10 cellular contexts compared by ENCODE assay signal in genomic region chr1:205629751-205630150, GRCh38. TPM values are rescaled to one million over a fixed set of nuclear protein-coding genes. Genes with fewer than 3 reads are reported as not detected.
DNase-seq lines count a peak whose midpoint lies in the region; ATAC-seq, FAIRE-seq and TF ChIP-seq lines count a peak whose summit lies in the region.
"Had no signal": no experiment of that assay in that cellular context is flagged by ENCODE, and none has a peak within 500 bp of the region (broad histone marks: within the 10 kb centered on the region; RNA-seq: fewer than 3 reads in every experiment).

No MANE protein-coding gene starts in this region.

- CTCF ChIA-PET in activated CD8-positive, alpha-beta T cell treated with anti-CD3 and anti-CD28 coated beads, Interleukin-2, amount 10 ng/mL, durations not matched to agents 7 days and 5 days (lab: Charles Lee), result interaction anchor here (1.5 to 9.9 kb wide), 4 partner anchors 28 to 152 kb away, joined by 3 to 364 read pairs (median 94); no protein-coding TSS in a partner anchor

- peaks cover 49% of the 10 kb centered on the region for H3K4me1 Mint-ChIP-seq in activated T-cell treated with anti-CD3 and anti-CD28 coated beads, Interleukin-2, amount 50 U/mL, for 4 hours (ENCODE audit: low read depth)
- peaks cover 57% of the 10 kb centered on the region for H3K4me1 Mint-ChIP-seq in activated CD8-positive, alpha-beta T cell treated with anti-CD3 and anti-CD28 coated beads, Interleukin-2, amount 10 ng/mL, durations not matched to agents 7 days and 5 days (ENCODE audit: low read depth)

- no peaks in the 10 kb centered on the region for H3K9me3 ChIP-seq in iPS-18a (ENCODE audit: control insufficient read depth, low read depth, low read length)
- H3K9me3 ChIP-seq: tibial artery had no signal

- no peak for FAIRE-seq in GM12892 (lab: Jason Lieb, UNC)

- ATAC-seq in activated T-cell treated with anti-CD3 and anti-CD28 coated beads, Interleukin-2, amount 50 U/mL, for 4 hours, result no peak
- no peak for ATAC-seq in activated CD8-positive, alpha-beta T cell treated with anti-CD3 and anti-CD28 coated beads, Interleukin-2, amount 10 ng/mL, durations not matched to agents 7 days and 5 days
- ATAC-seq in stimulated activated naive CD8-positive, alpha-beta T cell treated with anti-CD3 and anti-CD28 coated beads, Interleukin-15, Interleukin-2, amounts not matched to agents 100 U/mL and 50 U/mL, for 24 hours, result no peak
- ATAC-seq in GM18867 (IDR thresholded peaks at IDR 0.05; ENCODE audit: unreplicated experiment), result no peak

- H3K27me3 Mint-ChIP-seq in activated T-cell treated with anti-CD3 and anti-CD28 coated beads, Interleukin-2, amount 50 U/mL, for 4 hours (ENCODE audit: low read depth), result no peaks in the 10 kb centered on the region
- no peaks in the 10 kb centered on the region for H3K27me3 Mint-ChIP-seq in activated CD8-positive, alpha-beta T cell treated with anti-CD3 and anti-CD28 coated beads, Interleukin-2, amount 10 ng/mL, durations not matched to agents 7 days and 5 days (ENCODE audit: low read depth)

- TF ChIP-seq POLR2A in GM12892 (IDR thresholded peaks at IDR 0.05; ENCODE audit: low read depth, low read length), result no peak

- peak overlapping the region; percentile 88 for H3K4me3 Mint-ChIP-seq in activated T-cell treated with anti-CD3 and anti-CD28 coated beads, Interleukin-2, amount 50 U/mL, for 4 hours
- H3K4me3 Mint-ChIP-seq in activated CD8-positive, alpha-beta T cell treated with anti-CD3 and anti-CD28 coated beads, Interleukin-2, amount 10 ng/mL, durations not matched to agents 7 days and 5 days, result peak overlapping the region; percentile 90

- peak overlapping the region; percentile 90 for H3K4me3 ChIP-seq in iPS-18a (ENCODE audit: low read length)

- H3K9me3 Mint-ChIP-seq in activated T-cell treated with anti-CD3 and anti-CD28 coated beads, Interleukin-2, amount 50 U/mL, for 4 hours, result no peaks in the 10 kb centered on the region
- H3K9me3 Mint-ChIP-seq in activated CD8-positive, alpha-beta T cell treated with anti-CD3 and anti-CD28 coated beads, Interleukin-2, amount 10 ng/mL, durations not matched to agents 7 days and 5 days (ENCODE audit: insufficient read depth), result no peaks in the 10 kb centered on the region

- H3K36me3 Mint-ChIP-seq in activated T-cell treated with anti-CD3 and anti-CD28 coated beads, Interleukin-2, amount 50 U/mL, for 4 hours (ENCODE audit: insufficient read depth), result peaks cover 29% of the 10 kb centered on the region
- peaks cover 42% of the 10 kb centered on the region for H3K36me3 Mint-ChIP-seq in activated CD8-positive, alpha-beta T cell treated with anti-CD3 and anti-CD28 coated beads, Interleukin-2, amount 10 ng/mL, durations not matched to agents 7 days and 5 days (ENCODE audit: low read depth)

- no peaks in the 10 kb centered on the region for H3K36me3 ChIP-seq in iPS-18a (ENCODE audit: control insufficient read depth, low read depth, low read length)
- H3K36me3 ChIP-seq: tibial artery had no signal

- peak overlapping the region; percentile 93 for H3K9ac ChIP-seq in iPS-18a (ENCODE audit: low read length)

- peak overlapping the region; percentile 98 for H3K27ac Mint-ChIP-seq in activated CD8-positive, alpha-beta T cell treated with anti-CD3 and anti-CD28 coated beads, Interleukin-2, amount 10 ng/mL, durations not matched to agents 7 days and 5 days

- H3K27me3 ChIP-seq in iPS-18a (ENCODE audit: control insufficient read depth, insufficient read depth, low read length), result peaks cover 11% of the 10 kb centered on the region
- H3K27me3 ChIP-seq: tibial artery had no signal

- H3K4me1 ChIP-seq in iPS-18a (ENCODE audit: control insufficient read depth, low read depth, low read length), result peaks cover 13% of the 10 kb centered on the region

- H3K27ac ChIP-seq in iPS-18a (ENCODE audit: low read length), result no peak overlapping the region

- POLR2A ChIA-PET in activated CD8-positive, alpha-beta T cell treated with anti-CD3 and anti-CD28 coated beads, Interleukin-2, amount 10 ng/mL, durations not matched to agents 7 days and 5 days (lab: Charles Lee), result interaction anchor here (0.6 to 5.2 kb wide), 5 partner anchors 9 to 1231 kb away, joined by 3 to 198 read pairs (median 6); no protein-coding TSS in a partner anchor

- DNase-seq in activated T-cell treated with anti-CD3 and anti-CD28 coated beads, Interleukin-2, amount 50 U/mL, for 4 hours, result no peak
- no peak for DNase-seq in activated T-cell treated with anti-CD3 and anti-CD28 coated beads, Interleukin-2, amount 50 U/mL, for 1 hour
- DNase-seq in activated CD8-positive, alpha-beta T cell treated with anti-CD3 and anti-CD28 coated beads, Interleukin-2, amount 10 ng/mL, durations not matched to agents 7 days and 5 days, result peak; percentile 31
- DNase-seq in stimulated activated naive CD8-positive, alpha-beta T cell treated with anti-CD3 and anti-CD28 coated beads, Interleukin-15, Interleukin-2, amounts not matched to agents 100 U/mL and 50 U/mL, for 24 hours, result peak; percentile 18
- DNase-seq in NCI-H82 treated with DMSO at 0.1 percent for 48 hours (lab: John Stamatoyannopoulos, UW; ENCODE audit: unreplicated experiment) (no peak), GM12892 (ENCODE audit: insufficient read length) (no peak)
- DNase-seq: AML-193, tibial artery had no signal

RNA-seq across cellular contexts. Expression of gene ELK4, which starts 2.1 kb away (rescaled TPM):
- 100 to 1,000 TPM in 2 of 3 donors, 10 to 100 TPM in 1; 90.7 to 103 (median 101) TPM for total RNA-seq in activated T-cell treated with anti-CD3 and anti-CD28 coated beads, Interleukin-2, amount 50 U/mL, for 4 hours
- 10 to 100 TPM; 95.2 to 97.5 TPM for total RNA-seq in activated CD8-positive, alpha-beta T cell treated with anti-CD3 and anti-CD28 coated beads, Interleukin-2, amount 10 ng/mL, durations not matched to agents 7 days and 5 days
- 18.7 TPM for polyA plus RNA-seq in GM12892 (2012; ENCODE audit: missing spikeins)

RNA-seq across cellular contexts. Expression of gene SLC45A3, which starts 50.6 kb away (rescaled TPM):
- total RNA-seq in activated T-cell treated with anti-CD3 and anti-CD28 coated beads, Interleukin-2, amount 50 U/mL, for 4 hours, result 1 to 10 TPM in 2 of 3 donors, under 1 TPM in 1; 0.34 to 1.4 (median 1.1) TPM
- under 1 TPM; 0.18 to 0.21 TPM for total RNA-seq in activated CD8-positive, alpha-beta T cell treated with anti-CD3 and anti-CD28 coated beads, Interleukin-2, amount 10 ng/mL, durations not matched to agents 7 days and 5 days
- polyA plus RNA-seq in GM12892 (2012; ENCODE audit: missing spikeins), result 3.7 TPM

Comparison
In these comparisons a context has a peak if more than half of its experiments do, and no peak if none do; other contexts are left out.
1. DNase-seq: peak in activated CD8-positive, alpha-beta T cell treated with anti-CD3 and anti-CD28 coated beads, Interleukin-2, amount 10 ng/mL, durations not matched to agents 7 days and 5 days (single experiment) and stimulated activated naive CD8-positive, alpha-beta T cell treated with anti-CD3 and anti-CD28 coated beads, Interleukin-15, Interleukin-2, amounts not matched to agents 100 U/mL and 50 U/mL, for 24 hours (single experiment); none in activated T-cell treated with anti-CD3 and anti-CD28 coated beads, Interleukin-2, amount 50 U/mL, for 4 hours (single experiment), activated T-cell treated with anti-CD3 and anti-CD28 coated beads, Interleukin-2, amount 50 U/mL, for 1 hour (single experiment), NCI-H82 treated with DMSO at 0.1 percent for 48 hours (single experiment) and GM12892 (single experiment).